Comparison of ENCODE assay signal across 14 cellular contexts in genomic region chr2:213084261-213084660, GRCh38.
DNase-seq lines count a peak whose midpoint lies in the region; ATAC-seq, FAIRE-seq and TF ChIP-seq lines count a peak whose summit lies in the region.
"Had no signal": no experiment of that assay in that cellular context is flagged by ENCODE, and none has a peak within 500 bp of the region (broad histone marks: within the 10 kb centered on the region; RNA-seq: fewer than 3 reads in every experiment).

No MANE protein-coding gene starts in this region.

- DNase-seq in CD4-positive, CD25-positive, alpha-beta regulatory T cell = no peak
- no peak for DNase-seq in GM12892 (ENCODE audit: insufficient read length)
- no peak for DNase-seq in K562 (ENCODE audit: extremely low read depth in 1 of 4, low spot score in 3 of 4)
- DNase-seq in type B pancreatic cell (ENCODE audit: extremely low spot score, unreplicated experiment) = no peak
- no peak for DNase-seq in A673 (ENCODE audit: low spot score)
- DNase-seq: AML-193, Calu3, DMS 273 treated with DMSO at 0.1 percent for 48 hours, GOT3, KG1 had no signal

- peaks cover 32% of the 10 kb centered on the region for H3K36me3 Mint-ChIP-seq in CD4-positive, CD25-positive, alpha-beta regulatory T cell
- H3K36me3 Mint-ChIP-seq in type B pancreatic cell = peaks cover 19% of the 10 kb centered on the region

- TF ChIP-seq RAD21 in K562 (CRISPR knock-in tag; conservative IDR thresholded peaks at IDR 0.05 in 1 of 2, IDR thresholded peaks at IDR 0.05 in 1 of 2) = no peak

- peak overlapping the region; percentile 30 to 56 (median 48) for H3K4me3 Mint-ChIP-seq in CD4-positive, CD25-positive, alpha-beta regulatory T cell
- no peak overlapping the region for H3K4me3 Mint-ChIP-seq in type B pancreatic cell

- H2AFZ ChIP-seq in K562 (ENCODE audit: low read depth, low read length) = no peak overlapping the region

- peak overlapping the region; percentile 72 for H3K4me3 ChIP-seq in CD4-positive, CD25-positive, alpha-beta regulatory T cell (ENCODE audit: low read depth, low read length)
- no peak overlapping the region for H3K4me3 ChIP-seq in K562
- H3K4me3 ChIP-seq in gastroesophageal sphincter = no peak overlapping the region
- no peak overlapping the region for H3K4me3 ChIP-seq in A673 (ENCODE audit: low read depth, low read length, poor library complexity, severe bottlenecking)
- H3K4me3 ChIP-seq: BLaER1, HAP-1 had no signal

- H3K9me3 Mint-ChIP-seq in CD4-positive, CD25-positive, alpha-beta regulatory T cell = peaks cover 0 to 2% (median 0%) of the 10 kb centered on the region in 7 donors
- H3K9me3 Mint-ChIP-seq in type B pancreatic cell = peaks cover 5% of the 10 kb centered on the region

- no peaks in the 10 kb centered on the region for H3K27me3 ChIP-seq in CD4-positive, CD25-positive, alpha-beta regulatory T cell (ENCODE audit: control insufficient read depth, insufficient read depth, low read length)
- no peaks in the 10 kb centered on the region for H3K27me3 ChIP-seq in K562 (ENCODE audit: control insufficient read depth in 2 of 2, insufficient read depth in 2 of 2, low read length in 2 of 2)
- no peaks in the 10 kb centered on the region for H3K27me3 ChIP-seq in gastroesophageal sphincter
- H3K27me3 ChIP-seq in A673 (replicated peaks; ENCODE audit: insufficient read depth, low read depth, low read length, poor library complexity) = no peaks in the 10 kb centered on the region
- H3K27me3 ChIP-seq: BLaER1 had no signal

- H3K9me3 ChIP-seq in CD4-positive, CD25-positive, alpha-beta regulatory T cell (ENCODE audit: control insufficient read depth in 2 of 2, low read length in 2 of 2) = no peaks in the 10 kb centered on the region
- H3K9me3 ChIP-seq in K562 (replicated peaks; ENCODE audit: control insufficient read depth, insufficient read depth, low read depth, low read length) = no peaks in the 10 kb centered on the region
- no peaks in the 10 kb centered on the region for H3K9me3 ChIP-seq in gastroesophageal sphincter
- no peaks in the 10 kb centered on the region for H3K9me3 ChIP-seq in A673 (ENCODE audit: low read depth, low read length, poor library complexity, severe bottlenecking)
- H3K9me3 ChIP-seq: BLaER1, HAP-1 had no signal

- H3K27ac Mint-ChIP-seq in CD4-positive, CD25-positive, alpha-beta regulatory T cell = peak overlapping the region in 2 of 3 donors; percentile 64 to 70
- peak overlapping the region; percentile 26 for H3K27ac Mint-ChIP-seq in type B pancreatic cell

- BruUV-seq in K562 (replicated peaks; lab: Mats Ljungman, UMichigan) (no TSS peak), A673 (replicated peaks; lab: Mats Ljungman, UMichigan) (no TSS peak)

- CTCF ChIA-PET in K562 (lab: Yijun Ruan, JAX; ENCODE audit: low intra/inter-chr PET ratio) (no interaction called here), A673 (lab: Charles Lee) (no interaction called here)

- no peaks in the 10 kb centered on the region for H4K20me1 ChIP-seq in K562 (replicated peaks; ENCODE audit: control insufficient read depth, insufficient read depth, low read length)
- H4K20me1 ChIP-seq: BLaER1 had no signal

- H3K27me3 Mint-ChIP-seq in CD4-positive, CD25-positive, alpha-beta regulatory T cell = no peaks in the 10 kb centered on the region
- no peaks in the 10 kb centered on the region for H3K27me3 Mint-ChIP-seq in type B pancreatic cell

- no peak for ATAC-seq in CD4-positive, CD25-positive, alpha-beta regulatory T cell (ENCODE audit: low read depth in 2 of 2)
- ATAC-seq in K562 (no peak), gastroesophageal sphincter (no peak)

- no peak overlapping the region for H3K9ac ChIP-seq in K562 (ENCODE audit: insufficient read depth in 1 of 2, low read depth in 2 of 2, low read length in 2 of 2)
- H3K9ac ChIP-seq: BLaER1 had no signal

- H3K36me3 ChIP-seq in CD4-positive, CD25-positive, alpha-beta regulatory T cell (ENCODE audit: control insufficient read depth, insufficient read depth, low read length) = peaks cover 24% of the 10 kb centered on the region
- H3K36me3 ChIP-seq in K562 (ENCODE audit: control insufficient read depth, insufficient read depth, low read length) (no peaks in the 10 kb centered on the region), gastroesophageal sphincter (no peaks in the 10 kb centered on the region), A673 (ENCODE audit: insufficient read depth, low read length, poor library complexity, severe bottlenecking) (no peaks in the 10 kb centered on the region)
- H3K36me3 ChIP-seq: BLaER1, HAP-1 had no signal

- POLR2A ChIA-PET in K562 (lab: Yijun Ruan, JAX) (no interaction called here), A673 (lab: Charles Lee; ENCODE audit: low non-redundant PET) (no interaction called here)

- peak overlapping the region; percentile 58 for H3K27ac ChIP-seq in CD4-positive, CD25-positive, alpha-beta regulatory T cell (ENCODE audit: insufficient read depth, low read length, poor library complexity, severe bottlenecking)
- no peak overlapping the region for H3K27ac ChIP-seq in K562 (ENCODE audit: extremely low read depth, low read depth, low read length)
- H3K27ac ChIP-seq in gastroesophageal sphincter = no peak overlapping the region
- H3K27ac ChIP-seq in A673 (ENCODE audit: low read depth, low read length, poor library complexity, severe bottlenecking) = no peak overlapping the region
- H3K27ac ChIP-seq: BLaER1, HL-60 had no signal

- peaks cover 52 to 88% (median 72%) of the 10 kb centered on the region in 4 donors for H3K4me1 Mint-ChIP-seq in CD4-positive, CD25-positive, alpha-beta regulatory T cell
- H3K4me1 Mint-ChIP-seq in type B pancreatic cell (ENCODE audit: unreplicated experiment) = peaks cover 10% of the 10 kb centered on the region

- H3K4me1 ChIP-seq in CD4-positive, CD25-positive, alpha-beta regulatory T cell (ENCODE audit: control insufficient read depth, insufficient read depth, low read length, poor library complexity, severe bottlenecking) = peaks cover 65% of the 10 kb centered on the region
- no peaks in the 10 kb centered on the region for H3K4me1 ChIP-seq in K562 (replicated peaks in 1 of 2; ENCODE audit: control insufficient read depth in 2 of 2, insufficient read depth in 2 of 2, low read length in 2 of 2)
- peaks cover 0 to 30% (median 8%) of the 10 kb centered on the region in 3 donors for H3K4me1 ChIP-seq in gastroesophageal sphincter
- peaks cover 11% of the 10 kb centered on the region for H3K4me1 ChIP-seq in A673 (ENCODE audit: insufficient read depth, low read length, poor library complexity, severe bottlenecking)
- H3K4me1 ChIP-seq: BLaER1, HAP-1 had no signal

- intact Hi-C loops in K562 (cut with micrococcal nuclease) (no loop called here), A673 (cut with micrococcal nuclease; ENCODE audit: unreplicated experiment) (no loop called here)

- TF ChIP-seq CTCF in K562 (IDR thresholded peaks at IDR 0.05 in 2 of 3, conservative IDR thresholded peaks at IDR 0.05 in 1 of 3; ENCODE audit: insufficient read depth in 2 of 3, low read depth in 1 of 3, low read length in 3 of 3) (no peak), type B pancreatic cell (conservative IDR thresholded peaks at IDR 0.05) (no peak), gastroesophageal sphincter (IDR thresholded peaks at IDR 0.05) (no peak), A673 (conservative IDR thresholded peaks at IDR 0.05; ENCODE audit: low read depth, low read length) (no peak)

- TF ChIP-seq EP300 in K562 (IDR thresholded peaks at IDR 0.05; ENCODE audit: low read length) = no peak
- TF ChIP-seq EP300 in gastroesophageal sphincter (IDR thresholded peaks at IDR 0.05) = no peak

- no peaks in the 10 kb centered on the region for H3K79me2 ChIP-seq in K562 (ENCODE audit: control insufficient read depth, insufficient read depth, low read length)

- FAIRE-seq in GM12892 (lab: Jason Lieb, UNC) (peak; percentile 40), K562 (lab: Jason Lieb, UNC) (no peak)

- TF ChIP-seq POLR2A in GM12892 (IDR thresholded peaks at IDR 0.05; ENCODE audit: low read depth, low read length) = no peak
- TF ChIP-seq POLR2A in K562 (conservative IDR thresholded peaks at IDR 0.05) = no peak
- TF ChIP-seq POLR2A in gastroesophageal sphincter (IDR thresholded peaks at IDR 0.05) = no peak

- no peaks in the 10 kb centered on the region for H3K9me1 ChIP-seq in K562 (ENCODE audit: control insufficient read depth, insufficient read depth, low read length)

- no peak overlapping the region for H3K4me2 ChIP-seq in K562 (ENCODE audit: insufficient read depth, low read length)
- H3K4me2 ChIP-seq: BLaER1 had no signal

- in situ Hi-C loops in K562 (cut with MboI) = no loop called here

TF ChIP-seq in K562, 482 proteins besides CTCF, POLR2A, EP300 and RAD21 (continues in another document):
- TF ChIP-seq RHOXF2B (CRISPR knock-in tag; conservative IDR thresholded peaks at IDR 0.05) = no peak
- TF ChIP-seq ZNF77 (CRISPR knock-in tag; IDR thresholded peaks at IDR 0.05) = no peak
- TF ChIP-seq, protein P1, sequence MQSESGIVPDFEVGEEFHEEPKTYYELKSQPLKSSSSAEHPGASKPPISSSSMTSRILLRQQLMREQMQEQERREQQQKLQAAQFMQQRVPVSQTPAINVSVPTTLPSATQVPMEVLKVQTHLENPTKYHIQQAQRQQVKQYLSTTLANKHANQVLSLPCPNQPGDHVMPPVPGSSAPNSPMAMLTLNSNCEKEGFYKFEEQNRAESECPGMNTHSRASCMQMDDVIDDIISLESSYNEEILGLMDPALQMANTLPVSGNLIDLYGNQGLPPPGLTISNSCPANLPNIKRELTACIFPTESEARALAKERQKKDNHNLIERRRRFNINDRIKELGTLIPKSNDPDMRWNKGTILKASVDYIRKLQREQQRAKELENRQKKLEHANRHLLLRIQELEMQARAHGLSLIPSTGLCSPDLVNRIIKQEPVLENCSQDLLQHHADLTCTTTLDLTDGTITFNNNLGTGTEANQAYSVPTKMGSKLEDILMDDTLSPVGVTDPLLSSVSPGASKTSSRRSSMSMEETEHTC (IDR thresholded peaks at IDR 0.05) = no peak
- no peak for TF ChIP-seq TAF1 (IDR thresholded peaks at IDR 0.05; ENCODE audit: control insufficient read depth, extremely low read depth, insufficient read depth, low read length, severe bottlenecking)
- TF ChIP-seq, protein P2, sequence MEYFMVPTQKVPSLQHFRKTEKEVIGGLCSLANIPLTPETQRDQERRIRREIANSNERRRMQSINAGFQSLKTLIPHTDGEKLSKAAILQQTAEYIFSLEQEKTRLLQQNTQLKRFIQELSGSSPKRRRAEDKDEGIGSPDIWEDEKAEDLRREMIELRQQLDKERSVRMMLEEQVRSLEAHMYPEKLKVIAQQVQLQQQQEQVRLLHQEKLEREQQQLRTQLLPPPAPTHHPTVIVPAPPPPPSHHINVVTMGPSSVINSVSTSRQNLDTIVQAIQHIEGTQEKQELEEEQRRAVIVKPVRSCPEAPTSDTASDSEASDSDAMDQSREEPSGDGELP (CRISPR knock-in tag; IDR thresholded peaks at IDR 0.05; ENCODE audit: borderline replicate concordance) = no peak
- TF ChIP-seq RBM39 (optimal IDR thresholded peaks at IDR 0.05; ENCODE audit: low read depth, low read length) = no peak
- no peak for TF ChIP-seq CBFB (CRISPR knock-in tag; IDR thresholded peaks at IDR 0.05)
- no peak for TF ChIP-seq YY1 (IDR thresholded peaks at IDR 0.05; ENCODE audit: borderline replicate concordance in 1 of 3, control insufficient read depth in 1 of 3, extremely low read depth in 1 of 3, insufficient read depth in 3 of 3, insufficient read length in 1 of 3, insufficient replicate concordance in 2 of 3, low read depth in 1 of 3, low read length in 2 of 3)
- peak; percentile 77 for TF ChIP-seq ZNF316 (IDR thresholded peaks at IDR 0.05)
